ENCODE assay signal across 8 cellular contexts in genomic region chr20:63567382-63568169, GRCh38. TPM values are rescaled to one million over a fixed set of nuclear protein-coding genes. Genes with fewer than 3 reads are reported as not detected.
A peak's percentile ranks its signal among the peaks of the same experiment; 100 is the strongest.
DNase-seq lines count a peak whose midpoint lies in the region; ATAC-seq and TF ChIP-seq lines count a peak whose summit lies in the region.

No MANE protein-coding gene starts in this region.

- peak overlapping the region; percentile 70 for H3K27ac Mint-ChIP-seq in activated T-helper 1 cell treated with anti-CD3 and anti-CD28 coated beads, Interleukin-12 subunit alpha, Interleukin-12 subunit beta, Interleukin-2, Interleukin-4 antibody, amounts not matched to agents 30 ng/mL and 10 ng/mL and 1 ng/mL, durations not matched to agents 14 hours and 24 hours and 36 hours
- peak overlapping the region; percentile 69 to 77 for H3K27ac Mint-ChIP-seq in natural killer cell treated with Interleukin-12 subunit alpha and Interleukin-12 subunit beta and Interleukin-15 and Interleukin-18, amount 100 ng/mL, for 72 hours

- no peaks in the 10 kb centered on the region for H3K79me2 ChIP-seq in MM.1S (ENCODE audit: low read length)

- peaks cover 9% of the 10 kb centered on the region for H3F3A ChIP-seq in MM.1S (ENCODE audit: insufficient read depth, low read length)

- H3K9me3 Mint-ChIP-seq in activated T-helper 1 cell treated with anti-CD3 and anti-CD28 coated beads, Interleukin-12 subunit alpha, Interleukin-12 subunit beta, Interleukin-2, Interleukin-4 antibody, amounts not matched to agents 30 ng/mL and 10 ng/mL and 1 ng/mL, durations not matched to agents 14 hours and 24 hours and 36 hours = no peaks in the 10 kb centered on the region
- H3K9me3 Mint-ChIP-seq in natural killer cell treated with Interleukin-12 subunit alpha and Interleukin-12 subunit beta and Interleukin-15 and Interleukin-18, amount 100 ng/mL, for 72 hours = no peaks in the 10 kb centered on the region

- H3K4me1 Mint-ChIP-seq in activated T-helper 1 cell treated with anti-CD3 and anti-CD28 coated beads, Interleukin-12 subunit alpha, Interleukin-12 subunit beta, Interleukin-2, Interleukin-4 antibody, amounts not matched to agents 30 ng/mL and 10 ng/mL and 1 ng/mL, durations not matched to agents 14 hours and 24 hours and 36 hours (ENCODE audit: low read depth) = peaks cover 8% of the 10 kb centered on the region
- peaks cover 19 to 20% of the 10 kb centered on the region in 2 donors for H3K4me1 Mint-ChIP-seq in natural killer cell treated with Interleukin-12 subunit alpha and Interleukin-12 subunit beta and Interleukin-15 and Interleukin-18, amount 100 ng/mL, for 72 hours (ENCODE audit: low read depth in 2 of 2)

- H3K4me3 ChIP-seq in BLaER1 (peak overlapping the region; percentile 45), MM.1S (ENCODE audit: low read length) (peak overlapping the region; percentile 32)

- H3K27me3 Mint-ChIP-seq in activated T-helper 1 cell treated with anti-CD3 and anti-CD28 coated beads, Interleukin-12 subunit alpha, Interleukin-12 subunit beta, Interleukin-2, Interleukin-4 antibody, amounts not matched to agents 30 ng/mL and 10 ng/mL and 1 ng/mL, durations not matched to agents 14 hours and 24 hours and 36 hours (ENCODE audit: insufficient read depth) = no peaks in the 10 kb centered on the region
- H3K27me3 Mint-ChIP-seq in natural killer cell treated with Interleukin-12 subunit alpha and Interleukin-12 subunit beta and Interleukin-15 and Interleukin-18, amount 100 ng/mL, for 72 hours = no peaks in the 10 kb centered on the region

- no peaks in the 10 kb centered on the region; the same call in 1 of the 2 replicates for H3K36me3 ChIP-seq in BLaER1
- H3K36me3 ChIP-seq in MM.1S (replicated peaks; ENCODE audit: insufficient read depth, low read length) = no peaks in the 10 kb centered on the region

- H3K9me3 ChIP-seq in BLaER1 (no peaks in the 10 kb centered on the region), MM.1S (replicated peaks; ENCODE audit: insufficient read depth, low read length) (no peaks in the 10 kb centered on the region)

- H3K27ac ChIP-seq in BLaER1 (no peak overlapping the region), MM.1S (ENCODE audit: low read length) (peak overlapping the region; percentile 73; the same call in 1 of the 2 replicates)

- H3K4me2 ChIP-seq in BLaER1 = peak overlapping the region; percentile 96
- peak overlapping the region; percentile 91 for H3K4me2 ChIP-seq in MM.1S (ENCODE audit: low read depth, low read length)

- H3K36me3 Mint-ChIP-seq in activated T-helper 1 cell treated with anti-CD3 and anti-CD28 coated beads, Interleukin-12 subunit alpha, Interleukin-12 subunit beta, Interleukin-2, Interleukin-4 antibody, amounts not matched to agents 30 ng/mL and 10 ng/mL and 1 ng/mL, durations not matched to agents 14 hours and 24 hours and 36 hours (ENCODE audit: low read depth) = peaks cover 12% of the 10 kb centered on the region
- H3K36me3 Mint-ChIP-seq in natural killer cell treated with Interleukin-12 subunit alpha and Interleukin-12 subunit beta and Interleukin-15 and Interleukin-18, amount 100 ng/mL, for 72 hours = no peaks in the 10 kb centered on the region

- DNase-seq in MM.1S (peak; percentile 82), LoVo (ENCODE audit: low spot score) (no peak), NCI-H774 (lab: John Stamatoyannopoulos, UW) (no peak), dedifferentiated amniotic fluid mesenchymal stem cell (ENCODE audit: extremely low spot score) (no peak)
- peak; percentile 59 for DNase-seq in activated T-helper 1 cell treated with anti-CD3 and anti-CD28 coated beads, Interleukin-12 subunit alpha, Interleukin-12 subunit beta, Interleukin-2, Interleukin-4 antibody, amounts not matched to agents 30 ng/mL and 10 ng/mL and 1 ng/mL, durations not matched to agents 14 hours and 24 hours and 36 hours (ENCODE audit: low spot score)
- DNase-seq in natural killer cell treated with Interleukin-12 subunit alpha and Interleukin-12 subunit beta and Interleukin-15 and Interleukin-18, amount 100 ng/mL, for 72 hours (ENCODE audit: low spot score) = peak; percentile 93

- H3K4me1 ChIP-seq in BLaER1 (peaks cover 60% of the 10 kb centered on the region), MM.1S (ENCODE audit: low read length) (peaks cover 26% of the 10 kb centered on the region)

- no peak for TF ChIP-seq CTCF in MM.1S (IDR thresholded peaks at IDR 0.05; ENCODE audit: low read length)

- H3K27me3 ChIP-seq in BLaER1 (peaks cover 97% of the 10 kb centered on the region), MM.1S (replicated peaks; ENCODE audit: insufficient read depth, low read length) (no peaks in the 10 kb centered on the region)

- ATAC-seq in GM21381 (IDR thresholded peaks at IDR 0.05; ENCODE audit: unreplicated experiment) = peak; percentile 64
- ATAC-seq in natural killer cell treated with Interleukin-12 subunit alpha and Interleukin-12 subunit beta and Interleukin-15 and Interleukin-18, amount 100 ng/mL, for 72 hours = peak; percentile 88 to 91

- no peak overlapping the region for H2AFZ ChIP-seq in MM.1S (ENCODE audit: low read length)

- no peaks in the 10 kb centered on the region for H3K9me2 ChIP-seq in MM.1S (replicated peaks; ENCODE audit: insufficient read depth, low read length)

- H4K20me1 ChIP-seq in BLaER1 (peaks cover 100% of the 10 kb centered on the region), MM.1S (ENCODE audit: insufficient read depth, low read length) (no peaks in the 10 kb centered on the region)

- intact Hi-C loops in activated T-helper 1 cell treated with anti-CD3 and anti-CD28 coated beads, Interleukin-12 subunit alpha, Interleukin-12 subunit beta, Interleukin-2, Interleukin-4 antibody, amounts not matched to agents 30 ng/mL and 10 ng/mL and 1 ng/mL, durations not matched to agents 14 hours and 24 hours and 36 hours (cut with micrococcal nuclease) = loop anchor here (1.0 to 5.0 kb wide), 2 partner anchors 14 to 60 kb away; partner anchors contain the start of gene GMEB2

- no peak overlapping the region for H3K9ac ChIP-seq in BLaER1
- peak overlapping the region; percentile 8; the same call in 1 of the 2 replicates for H3K9ac ChIP-seq in MM.1S (ENCODE audit: low read length)

- H3K4me3 Mint-ChIP-seq in activated T-helper 1 cell treated with anti-CD3 and anti-CD28 coated beads, Interleukin-12 subunit alpha, Interleukin-12 subunit beta, Interleukin-2, Interleukin-4 antibody, amounts not matched to agents 30 ng/mL and 10 ng/mL and 1 ng/mL, durations not matched to agents 14 hours and 24 hours and 36 hours = peak overlapping the region; percentile 69
- peak overlapping the region; percentile 76 for H3K4me3 Mint-ChIP-seq in natural killer cell treated with Interleukin-12 subunit alpha and Interleukin-12 subunit beta and Interleukin-15 and Interleukin-18, amount 100 ng/mL, for 72 hours

RNA-seq across cellular contexts. Expression of gene HELZ2, which starts 6.5 kb away (rescaled TPM):
- total RNA-seq in activated T-helper 1 cell treated with anti-CD3 and anti-CD28 coated beads, Interleukin-12 subunit alpha, Interleukin-12 subunit beta, Interleukin-2, Interleukin-4 antibody, amounts not matched to agents 30 ng/mL and 10 ng/mL and 1 ng/mL, durations not matched to agents 14 hours and 24 hours and 36 hours = 17.9 and 18.9 TPM in 2 replicates
- 10 to 100 TPM; 19.6 to 27.6 TPM for total RNA-seq in natural killer cell treated with Interleukin-12 subunit alpha and Interleukin-12 subunit beta and Interleukin-15 and Interleukin-18, amount 100 ng/mL, for 72 hours

RNA-seq across cellular contexts. Expression of gene FNDC11, which starts 13.6 kb away (rescaled TPM):
- total RNA-seq in activated T-helper 1 cell treated with anti-CD3 and anti-CD28 coated beads, Interleukin-12 subunit alpha, Interleukin-12 subunit beta, Interleukin-2, Interleukin-4 antibody, amounts not matched to agents 30 ng/mL and 10 ng/mL and 1 ng/mL, durations not matched to agents 14 hours and 24 hours and 36 hours = 0.15 and 0.26 TPM in 2 replicates
- total RNA-seq in natural killer cell treated with Interleukin-12 subunit alpha and Interleukin-12 subunit beta and Interleukin-15 and Interleukin-18, amount 100 ng/mL, for 72 hours = under 1 TPM; 0.31 to 0.39 TPM

RNA-seq across cellular contexts. Expression of gene SRMS, which starts 20.0 kb away (rescaled TPM):
- total RNA-seq in activated T-helper 1 cell treated with anti-CD3 and anti-CD28 coated beads, Interleukin-12 subunit alpha, Interleukin-12 subunit beta, Interleukin-2, Interleukin-4 antibody, amounts not matched to agents 30 ng/mL and 10 ng/mL and 1 ng/mL, durations not matched to agents 14 hours and 24 hours and 36 hours = not detected in 2 replicates
- not detected for total RNA-seq in natural killer cell treated with Interleukin-12 subunit alpha and Interleukin-12 subunit beta and Interleukin-15 and Interleukin-18, amount 100 ng/mL, for 72 hours

RNA-seq across cellular contexts. Expression of gene PTK6, which starts 30.4 kb away (rescaled TPM):
- 0.16 and 0.29 TPM in 2 replicates for total RNA-seq in activated T-helper 1 cell treated with anti-CD3 and anti-CD28 coated beads, Interleukin-12 subunit alpha, Interleukin-12 subunit beta, Interleukin-2, Interleukin-4 antibody, amounts not matched to agents 30 ng/mL and 10 ng/mL and 1 ng/mL, durations not matched to agents 14 hours and 24 hours and 36 hours
- under 1 TPM in 1 of 2 donors, not detected in 1; 0.19 TPM for total RNA-seq in natural killer cell treated with Interleukin-12 subunit alpha and Interleukin-12 subunit beta and Interleukin-15 and Interleukin-18, amount 100 ng/mL, for 72 hours

RNA-seq across cellular contexts. Expression of gene PPDPF, which starts 47.0 kb away (rescaled TPM):
- total RNA-seq in activated T-helper 1 cell treated with anti-CD3 and anti-CD28 coated beads, Interleukin-12 subunit alpha, Interleukin-12 subunit beta, Interleukin-2, Interleukin-4 antibody, amounts not matched to agents 30 ng/mL and 10 ng/mL and 1 ng/mL, durations not matched to agents 14 hours and 24 hours and 36 hours = 117 and 122 TPM in 2 replicates
- total RNA-seq in natural killer cell treated with Interleukin-12 subunit alpha and Interleukin-12 subunit beta and Interleukin-15 and Interleukin-18, amount 100 ng/mL, for 72 hours = 10 to 100 TPM; 66.4 to 96.9 TPM

Comparison
In these comparisons a context has a peak if more than half of its experiments do, and no peak if none do; other contexts are left out.
1. DNase-seq: peak in MM.1S (single experiment), activated T-helper 1 cell treated with anti-CD3 and anti-CD28 coated beads, Interleukin-12 subunit alpha, Interleukin-12 subunit beta, Interleukin-2, Interleukin-4 antibody, amounts not matched to agents 30 ng/mL and 10 ng/mL and 1 ng/mL, durations not matched to agents 14 hours and 24 hours and 36 hours (single experiment) and natural killer cell treated with Interleukin-12 subunit alpha and Interleukin-12 subunit beta and Interleukin-15 and Interleukin-18, amount 100 ng/mL, for 72 hours (single experiment); none in LoVo (single experiment), NCI-H774 (single experiment) and dedifferentiated amniotic fluid mesenchymal stem cell (single experiment).